38 cellular contexts compared by ENCODE assay signal in genomic region chrX:2588049-2588448, GRCh38.
"Had no signal": no experiment of that assay in that cellular context is flagged by ENCODE, and none has a peak within 500 bp of the region (broad histone marks: within the 10 kb centered on the region; RNA-seq: fewer than 3 reads in every experiment).

No MANE protein-coding gene starts in this region.

- H3K27ac Mint-ChIP-seq: activated naive CD4-positive, alpha-beta T cell treated with anti-CD3 and anti-CD28 coated beads for 36 hours; activated naive CD4-positive, alpha-beta T cell treated with anti-CD3 and anti-CD28 coated beads, Interleukin-2, amount 10 ng/mL, durations not matched to agents 7 days and 5 days; activated naive CD4-positive, alpha-beta T cell treated with anti-CD3 and anti-CD28 coated beads, Interleukin-2, amount 50 U/mL, for 72 hours; activated naive CD8-positive, alpha-beta T cell; activated naive CD8-positive, alpha-beta T cell treated with anti-CD3 and anti-CD28 coated beads for 36 hours; activated naive CD8-positive, alpha-beta T cell treated with anti-CD3 and anti-CD28 coated beads, Interleukin-2, amount 10 ng/mL, durations not matched to agents 7 days and 5 days; activated naive CD8-positive, alpha-beta T cell treated with anti-CD3 and anti-CD28 coated beads, Interleukin-2, amount 50 U/mL, for 24 hours; activated T-cell treated with anti-CD3 and anti-CD28 coated beads, Interleukin-2, amount 50 U/mL, for 24 hours; activated T-cell treated with anti-CD3 and anti-CD28 coated beads, Interleukin-2, amount 50 U/mL, for 72 hours; activated T-helper 1 cell treated with anti-CD3 and anti-CD28 coated beads, Interleukin-12 subunit alpha, Interleukin-12 subunit beta, Interleukin-2, Interleukin-4 antibody, amounts not matched to agents 30 ng/mL and 10 ng/mL and 1 ng/mL, durations not matched to agents 14 hours and 24 hours and 36 hours; activated T-helper 17 cell treated with anti-CD3 and anti-CD28 coated beads, Interleukin-2, amount 50 U/mL, for 72 hours; activated T-helper 2 cell treated with anti-CD3 and anti-CD28 coated beads, Interferon-gamma antibody, Interleukin-2, Interleukin-4, amounts not matched to agents 10 μg/mL and 5 μg/mL and 100 μg/mL, durations not matched to agents 14 hours and 24 hours and 36 hours; brain had no signal

- H3K4me3 ChIP-seq: adrenal gland, ascending aorta, body of pancreas, breast epithelium, cardiac muscle cell had no signal

- H3K4me1 ChIP-seq: adrenal gland, breast epithelium had no signal

- H3K9me3 ChIP-seq: adrenal gland, ascending aorta, body of pancreas, breast epithelium had no signal

- H3K4me3 Mint-ChIP-seq: activated naive CD4-positive, alpha-beta T cell treated with anti-CD3 and anti-CD28 coated beads for 36 hours; activated naive CD4-positive, alpha-beta T cell treated with anti-CD3 and anti-CD28 coated beads, Interleukin-2, amount 10 ng/mL, durations not matched to agents 7 days and 5 days; activated naive CD4-positive, alpha-beta T cell treated with anti-CD3 and anti-CD28 coated beads, Interleukin-2, amount 50 U/mL, for 24 hours; activated naive CD8-positive, alpha-beta T cell; activated naive CD8-positive, alpha-beta T cell treated with anti-CD3 and anti-CD28 coated beads for 36 hours; activated naive CD8-positive, alpha-beta T cell treated with anti-CD3 and anti-CD28 coated beads, Interleukin-2, amount 10 ng/mL, durations not matched to agents 7 days and 5 days; activated naive CD8-positive, alpha-beta T cell treated with anti-CD3 and anti-CD28 coated beads, Interleukin-2, amount 50 U/mL, for 24 hours; activated T-cell treated with anti-CD3 and anti-CD28 coated beads, Interleukin-2, amount 50 U/mL, for 24 hours; activated T-cell treated with anti-CD3 and anti-CD28 coated beads, Interleukin-2, amount 50 U/mL, for 4 hours; activated T-cell treated with anti-CD3 and anti-CD28 coated beads, Interleukin-2, amount 50 U/mL, for 72 hours; activated T-helper 1 cell treated with anti-CD3 and anti-CD28 coated beads, Interleukin-12 subunit alpha, Interleukin-12 subunit beta, Interleukin-2, Interleukin-4 antibody, amounts not matched to agents 30 ng/mL and 10 ng/mL and 1 ng/mL, durations not matched to agents 14 hours and 24 hours and 36 hours; activated T-helper 17 cell treated with anti-CD3 and anti-CD28 coated beads, Interleukin-2, amount 50 U/mL, for 72 hours; brain; central memory CD8-positive, alpha-beta T cell had no signal

- H3K36me3 ChIP-seq: adrenal gland, ascending aorta, brain microvascular endothelial cell, breast epithelium, cardiac muscle cell had no signal

- FAIRE-seq: astrocyte, bronchial epithelial cell had no signal

- H3K9me3 Mint-ChIP-seq: activated naive CD4-positive, alpha-beta T cell treated with anti-CD3 and anti-CD28 coated beads for 36 hours; activated naive CD4-positive, alpha-beta T cell treated with anti-CD3 and anti-CD28 coated beads, Interleukin-2, amount 10 ng/mL, durations not matched to agents 7 days and 5 days; activated naive CD4-positive, alpha-beta T cell treated with anti-CD3 and anti-CD28 coated beads, Interleukin-2, amount 50 U/mL, for 24 hours; activated naive CD4-positive, alpha-beta T cell treated with anti-CD3 and anti-CD28 coated beads, Interleukin-2, amount 50 U/mL, for 72 hours; activated naive CD8-positive, alpha-beta T cell treated with anti-CD3 and anti-CD28 coated beads for 36 hours; activated naive CD8-positive, alpha-beta T cell treated with anti-CD3 and anti-CD28 coated beads, Interleukin-2, amount 10 ng/mL, durations not matched to agents 7 days and 5 days; activated naive CD8-positive, alpha-beta T cell treated with anti-CD3 and anti-CD28 coated beads, Interleukin-2, amount 50 U/mL, for 24 hours; activated T-cell treated with anti-CD3 and anti-CD28 coated beads, Interleukin-2, amount 50 U/mL, for 24 hours; activated T-cell treated with anti-CD3 and anti-CD28 coated beads, Interleukin-2, amount 50 U/mL, for 4 hours; activated T-cell treated with anti-CD3 and anti-CD28 coated beads, Interleukin-2, amount 50 U/mL, for 72 hours; activated T-helper 1 cell treated with anti-CD3 and anti-CD28 coated beads, Interleukin-12 subunit alpha, Interleukin-12 subunit beta, Interleukin-2, Interleukin-4 antibody, amounts not matched to agents 30 ng/mL and 10 ng/mL and 1 ng/mL, durations not matched to agents 14 hours and 24 hours and 36 hours; activated T-helper 17 cell treated with anti-CD3 and anti-CD28 coated beads, Interleukin-2, amount 50 U/mL, for 72 hours; activated T-helper 2 cell treated with anti-CD3 and anti-CD28 coated beads, Interferon-gamma antibody, Interleukin-2, Interleukin-4, amounts not matched to agents 10 μg/mL and 5 μg/mL and 100 μg/mL, durations not matched to agents 14 hours and 24 hours and 36 hours; central memory CD8-positive, alpha-beta T cell had no signal

- H3K36me3 Mint-ChIP-seq: activated naive CD4-positive, alpha-beta T cell treated with anti-CD3 and anti-CD28 coated beads, Interleukin-2, amount 50 U/mL, for 24 hours; activated naive CD8-positive, alpha-beta T cell; activated naive CD8-positive, alpha-beta T cell treated with anti-CD3 and anti-CD28 coated beads for 36 hours; brain had no signal

- ATAC-seq: activated naive CD4-positive, alpha-beta T cell treated with anti-CD3 and anti-CD28 coated beads, Interleukin-2, amount 50 U/mL, for 72 hours; activated naive CD8-positive, alpha-beta T cell treated with anti-CD3 and anti-CD28 coated beads, Interleukin-2, amount 50 U/mL, for 24 hours; activated T-cell treated with anti-CD3 and anti-CD28 coated beads, Interleukin-2, amount 50 U/mL, for 4 hours; activated T-cell treated with anti-CD3 and anti-CD28 coated beads, Interleukin-2, amount 50 U/mL, for 72 hours; activated T-helper 17 cell treated with anti-CD3 and anti-CD28 coated beads, Interleukin-2, amount 50 U/mL, for 72 hours; body of pancreas had no signal

- H3K27ac ChIP-seq: adrenal gland, ascending aorta, body of pancreas, brain microvascular endothelial cell, breast epithelium, cardiac muscle cell had no signal

- DNase-seq: activated effector memory CD4-positive, alpha-beta T cell treated with anti-CD3 and anti-CD28 coated beads, Interleukin-2, amount 50 U/mL, for 16 hours; activated effector memory CD4-positive, alpha-beta T cell treated with Interleukin-2 at 50 U/mL for 16 hours; activated gamma-delta T cell; activated gamma-delta T cell treated with Interleukin-2 at 50 U/mL for 16 hours; activated naive CD4-positive, alpha-beta T cell; activated naive CD4-positive, alpha-beta T cell treated with anti-CD3 and anti-CD28 coated beads for 36 hours; activated naive CD4-positive, alpha-beta T cell treated with anti-CD3 and anti-CD28 coated beads, Interleukin-2, amount 10 ng/mL, durations not matched to agents 7 days and 5 days; activated naive CD4-positive, alpha-beta T cell treated with anti-CD3 and anti-CD28 coated beads, Interleukin-2, amount 50 U/mL, for 16 hours; activated naive CD4-positive, alpha-beta T cell treated with Interleukin-2 at 50 U/mL for 16 hours; activated naive CD8-positive, alpha-beta T cell treated with anti-CD3 and anti-CD28 coated beads for 36 hours; activated naive CD8-positive, alpha-beta T cell treated with anti-CD3 and anti-CD28 coated beads, Interleukin-2, amount 10 ng/mL, durations not matched to agents 7 days and 5 days; activated naive CD8-positive, alpha-beta T cell treated with anti-CD3 and anti-CD28 coated beads, Interleukin-2, amount 50 U/mL, for 24 hours; activated T-cell treated with anti-CD3 and anti-CD28 coated beads, Interleukin-2, amount 50 U/mL, for 24 hours; activated T-cell treated with anti-CD3 and anti-CD28 coated beads, Interleukin-2, amount 50 U/mL, for 4 hours; activated T-cell treated with anti-CD3 and anti-CD28 coated beads, Interleukin-2, amount 50 U/mL, for 48 hours; activated T-cell treated with anti-CD3 and anti-CD28 coated beads, Interleukin-2, amount 50 U/mL, for 72 hours; adrenal gland; amniotic stem cell; amygdala; anterior cingulate cortex; body of pancreas; brain microvascular endothelial cell; caudate nucleus; central memory CD4-positive, alpha-beta T cell; cerebellar nuclear complex had no signal
